1 cellular context compared by ENCODE assay signal in the genomic region with DNA sequence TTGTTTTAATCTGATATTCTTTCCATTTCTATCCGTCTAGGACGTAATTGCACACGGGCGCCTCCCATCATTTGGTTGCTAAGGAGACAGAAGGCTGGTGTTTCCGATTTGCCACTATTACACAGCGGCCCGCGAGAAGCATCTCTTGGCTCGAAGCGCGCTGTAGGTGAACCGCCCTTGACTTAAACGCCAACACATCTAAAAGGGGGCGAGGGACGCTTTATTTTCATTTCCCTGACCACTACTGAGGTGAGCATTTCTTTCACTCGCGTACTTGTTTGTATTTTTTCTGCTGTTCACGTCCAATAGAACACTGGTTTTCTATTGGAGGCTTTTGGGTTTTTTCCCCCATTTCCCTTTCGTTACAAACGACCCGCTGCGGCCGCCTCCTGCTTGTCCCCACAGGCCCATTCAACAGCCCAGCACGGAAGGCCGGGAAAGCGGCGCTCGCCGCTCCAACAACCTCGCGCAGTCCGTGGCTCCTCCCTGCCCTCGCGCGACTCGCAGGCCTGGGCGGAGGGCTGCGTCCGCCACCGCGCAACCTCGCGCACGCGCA.
TF ChIP-seq lines count a peak whose summit lies in the region.

No MANE protein-coding gene starts in this region.

TF ChIP-seq in K562, 482 proteins besides CTCF, POLR2A, EP300 and RAD21 (continued from another document and continues in another):
- TF ChIP-seq, protein P1, sequence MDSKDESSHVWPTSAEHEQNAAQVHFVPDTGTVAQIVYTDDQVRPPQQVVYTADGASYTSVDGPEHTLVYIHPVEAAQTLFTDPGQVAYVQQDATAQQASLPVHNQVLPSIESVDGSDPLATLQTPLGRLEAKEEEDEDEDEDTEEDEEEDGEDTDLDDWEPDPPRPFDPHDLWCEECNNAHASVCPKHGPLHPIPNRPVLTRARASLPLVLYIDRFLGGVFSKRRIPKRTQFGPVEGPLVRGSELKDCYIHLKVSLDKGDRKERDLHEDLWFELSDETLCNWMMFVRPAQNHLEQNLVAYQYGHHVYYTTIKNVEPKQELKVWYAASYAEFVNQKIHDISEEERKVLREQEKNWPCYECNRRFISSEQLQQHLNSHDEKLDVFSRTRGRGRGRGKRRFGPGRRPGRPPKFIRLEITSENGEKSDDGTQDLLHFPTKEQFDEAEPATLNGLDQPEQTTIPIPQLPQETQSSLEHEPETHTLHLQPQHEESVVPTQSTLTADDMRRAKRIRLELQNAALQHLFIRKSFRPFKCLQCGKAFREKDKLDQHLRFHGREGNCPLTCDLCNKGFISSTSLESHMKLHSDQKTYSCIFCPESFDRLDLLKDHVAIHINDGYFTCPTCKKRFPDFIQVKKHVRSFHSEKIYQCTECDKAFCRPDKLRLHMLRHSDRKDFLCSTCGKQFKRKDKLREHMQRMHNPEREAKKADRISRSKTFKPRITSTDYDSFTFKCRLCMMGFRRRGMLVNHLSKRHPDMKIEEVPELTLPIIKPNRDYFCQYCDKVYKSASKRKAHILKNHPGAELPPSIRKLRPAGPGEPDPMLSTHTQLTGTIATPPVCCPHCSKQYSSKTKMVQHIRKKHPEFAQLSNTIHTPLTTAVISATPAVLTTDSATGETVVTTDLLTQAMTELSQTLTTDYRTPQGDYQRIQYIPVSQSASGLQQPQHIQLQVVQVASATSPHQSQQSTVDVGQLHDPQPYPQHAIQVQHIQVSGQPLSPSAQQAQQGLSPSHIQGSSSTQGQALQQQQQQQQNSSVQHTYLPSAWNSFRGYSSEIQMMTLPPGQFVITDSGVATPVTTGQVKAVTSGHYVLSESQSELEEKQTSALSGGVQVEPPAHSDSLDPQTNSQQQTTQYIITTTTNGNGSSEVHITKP (IDR thresholded peaks at IDR 0.05; ENCODE audit: partially characterized antibody): no peak
- TF ChIP-seq EWSR1 (IDR thresholded peaks at IDR 0.05; ENCODE audit: borderline replicate concordance, low read depth, partially characterized antibody) (no peak), HMGN3 (IDR thresholded peaks at IDR 0.05; ENCODE audit: borderline replicate concordance, extremely low read depth, insufficient read length, low read depth, low read length) (peak; percentile 5), NFRKB (IDR thresholded peaks at IDR 0.05; ENCODE audit: low read depth) (peak; percentile 63; the same call in 1 of the 2 replicates), TFAM (CRISPR knock-in tag; conservative IDR thresholded peaks at IDR 0.05) (no peak), HDAC8 (tag; IDR thresholded peaks at IDR 0.05) (no peak), ZNF644 (tag; IDR thresholded peaks at IDR 0.05; ENCODE audit: low read depth) (0 out of 2 replicates have a peak, but pooled peaks have one; percentile 10), ZNF311 (CRISPR knock-in tag; IDR thresholded peaks at IDR 0.05) (no peak), FOXP1 (CRISPR knock-in tag; IDR thresholded peaks at IDR 0.05) (0 out of 2 replicates have a peak, but pooled peaks have one; percentile 3), RBFOX2 (IDR thresholded peaks at IDR 0.05; ENCODE audit: low read depth, low read length) (peak; percentile 78), ZNF224 (CRISPR knock-in tag; IDR thresholded peaks at IDR 0.05) (no peak), RNF2 (IDR thresholded peaks at IDR 0.05) (no peak), POLR2AphosphoS5 (IDR thresholded peaks at IDR 0.05; ENCODE audit: control insufficient read depth, insufficient read depth, low read depth, low read length) (peak; percentile 94), POLR2B (IDR thresholded peaks at IDR 0.05; ENCODE audit: low read depth, partially characterized antibody) (peak; percentile 89), ZBTB1 (CRISPR knock-in tag; IDR thresholded peaks at IDR 0.05; ENCODE audit: borderline replicate concordance, low read depth) (no peak), HDAC1 (IDR thresholded peaks at IDR 0.05) (peak in 1 of 2 experiments; percentile 42; a peak in 2 of 4 replicates), ZNF124 (CRISPR knock-in tag; IDR thresholded peaks at IDR 0.05) (no peak), SMARCE1 (IDR thresholded peaks at IDR 0.05) (peak; percentile 59; the same call in 1 of the 2 replicates), TRIM28 (IDR thresholded peaks at IDR 0.05) (peak; percentile 57; the same call in 1 of the 2 replicates), SAFB (IDR thresholded peaks at IDR 0.05; ENCODE audit: borderline replicate concordance, low read depth, low read length) (no peak), RB1 (IDR thresholded peaks at IDR 0.05; ENCODE audit: low read depth) (peak; percentile 36; the same call in 1 of the 2 replicates), PCBP2 (IDR thresholded peaks at IDR 0.05; ENCODE audit: low read depth, low read length, poor library complexity, severe bottlenecking) (peak; percentile 11), ZKSCAN3 (CRISPR knock-in tag; IDR thresholded peaks at IDR 0.05) (no peak), KAT2B (IDR thresholded peaks at IDR 0.05; ENCODE audit: low read depth, low read length) (no peak), GABPA (tag; conservative IDR thresholded peaks at IDR 0.05; ENCODE audit: low read depth) (no peak), ZNF41 (CRISPR knock-in tag; conservative IDR thresholded peaks at IDR 0.05) (no peak), ESRRB (CRISPR knock-in tag; IDR thresholded peaks at IDR 0.05; ENCODE audit: borderline replicate concordance) (0 out of 2 replicates have a peak, but pooled peaks have one; percentile 14), PHF8 (IDR thresholded peaks at IDR 0.05; ENCODE audit: borderline replicate concordance, low read length) (peak; percentile 61; the same call in 1 of the 2 replicates)
- TF ChIP-seq, protein P2, sequence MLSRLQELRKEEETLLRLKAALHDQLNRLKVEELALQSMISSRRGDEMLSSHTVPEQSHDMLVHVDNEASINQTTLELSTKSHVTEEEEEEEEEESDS (CRISPR knock-in tag; IDR thresholded peaks at IDR 0.05): no peak
- TF ChIP-seq, protein P3, sequence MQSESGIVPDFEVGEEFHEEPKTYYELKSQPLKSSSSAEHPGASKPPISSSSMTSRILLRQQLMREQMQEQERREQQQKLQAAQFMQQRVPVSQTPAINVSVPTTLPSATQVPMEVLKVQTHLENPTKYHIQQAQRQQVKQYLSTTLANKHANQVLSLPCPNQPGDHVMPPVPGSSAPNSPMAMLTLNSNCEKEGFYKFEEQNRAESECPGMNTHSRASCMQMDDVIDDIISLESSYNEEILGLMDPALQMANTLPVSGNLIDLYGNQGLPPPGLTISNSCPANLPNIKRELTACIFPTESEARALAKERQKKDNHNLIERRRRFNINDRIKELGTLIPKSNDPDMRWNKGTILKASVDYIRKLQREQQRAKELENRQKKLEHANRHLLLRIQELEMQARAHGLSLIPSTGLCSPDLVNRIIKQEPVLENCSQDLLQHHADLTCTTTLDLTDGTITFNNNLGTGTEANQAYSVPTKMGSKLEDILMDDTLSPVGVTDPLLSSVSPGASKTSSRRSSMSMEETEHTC (IDR thresholded peaks at IDR 0.05): no peak
- TF ChIP-seq, protein P4, sequence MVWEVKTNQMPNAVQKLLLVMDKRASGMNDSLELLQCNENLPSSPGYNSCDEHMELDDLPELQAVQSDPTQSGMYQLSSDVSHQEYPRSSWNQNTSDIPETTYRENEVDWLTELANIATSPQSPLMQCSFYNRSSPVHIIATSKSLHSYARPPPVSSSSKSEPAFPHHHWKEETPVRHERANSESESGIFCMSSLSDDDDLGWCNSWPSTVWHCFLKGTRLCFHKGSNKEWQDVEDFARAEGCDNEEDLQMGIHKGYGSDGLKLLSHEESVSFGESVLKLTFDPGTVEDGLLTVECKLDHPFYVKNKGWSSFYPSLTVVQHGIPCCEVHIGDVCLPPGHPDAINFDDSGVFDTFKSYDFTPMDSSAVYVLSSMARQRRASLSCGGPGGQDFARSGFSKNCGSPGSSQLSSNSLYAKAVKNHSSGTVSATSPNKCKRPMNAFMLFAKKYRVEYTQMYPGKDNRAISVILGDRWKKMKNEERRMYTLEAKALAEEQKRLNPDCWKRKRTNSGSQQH (CRISPR knock-in tag; IDR thresholded peaks at IDR 0.05): no peak
- TF ChIP-seq, protein P5, sequence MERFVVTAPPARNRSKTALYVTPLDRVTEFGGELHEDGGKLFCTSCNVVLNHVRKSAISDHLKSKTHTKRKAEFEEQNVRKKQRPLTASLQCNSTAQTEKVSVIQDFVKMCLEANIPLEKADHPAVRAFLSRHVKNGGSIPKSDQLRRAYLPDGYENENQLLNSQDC (CRISPR knock-in tag; IDR thresholded peaks at IDR 0.05): no peak
- TF ChIP-seq, protein P6, sequence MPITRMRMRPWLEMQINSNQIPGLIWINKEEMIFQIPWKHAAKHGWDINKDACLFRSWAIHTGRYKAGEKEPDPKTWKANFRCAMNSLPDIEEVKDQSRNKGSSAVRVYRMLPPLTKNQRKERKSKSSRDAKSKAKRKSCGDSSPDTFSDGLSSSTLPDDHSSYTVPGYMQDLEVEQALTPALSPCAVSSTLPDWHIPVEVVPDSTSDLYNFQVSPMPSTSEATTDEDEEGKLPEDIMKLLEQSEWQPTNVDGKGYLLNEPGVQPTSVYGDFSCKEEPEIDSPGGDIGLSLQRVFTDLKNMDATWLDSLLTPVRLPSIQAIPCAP (CRISPR knock-in tag; IDR thresholded peaks at IDR 0.05; ENCODE audit: borderline replicate concordance): no peak
- TF ChIP-seq, protein P7, sequence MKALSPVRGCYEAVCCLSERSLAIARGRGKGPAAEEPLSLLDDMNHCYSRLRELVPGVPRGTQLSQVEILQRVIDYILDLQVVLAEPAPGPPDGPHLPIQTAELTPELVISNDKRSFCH (CRISPR knock-in tag; IDR thresholded peaks at IDR 0.05): no peak
- TF ChIP-seq, protein P7 (tag; IDR thresholded peaks at IDR 0.05): no peak; the same call in 1 of the 2 replicates
- TF ChIP-seq, protein P8, sequence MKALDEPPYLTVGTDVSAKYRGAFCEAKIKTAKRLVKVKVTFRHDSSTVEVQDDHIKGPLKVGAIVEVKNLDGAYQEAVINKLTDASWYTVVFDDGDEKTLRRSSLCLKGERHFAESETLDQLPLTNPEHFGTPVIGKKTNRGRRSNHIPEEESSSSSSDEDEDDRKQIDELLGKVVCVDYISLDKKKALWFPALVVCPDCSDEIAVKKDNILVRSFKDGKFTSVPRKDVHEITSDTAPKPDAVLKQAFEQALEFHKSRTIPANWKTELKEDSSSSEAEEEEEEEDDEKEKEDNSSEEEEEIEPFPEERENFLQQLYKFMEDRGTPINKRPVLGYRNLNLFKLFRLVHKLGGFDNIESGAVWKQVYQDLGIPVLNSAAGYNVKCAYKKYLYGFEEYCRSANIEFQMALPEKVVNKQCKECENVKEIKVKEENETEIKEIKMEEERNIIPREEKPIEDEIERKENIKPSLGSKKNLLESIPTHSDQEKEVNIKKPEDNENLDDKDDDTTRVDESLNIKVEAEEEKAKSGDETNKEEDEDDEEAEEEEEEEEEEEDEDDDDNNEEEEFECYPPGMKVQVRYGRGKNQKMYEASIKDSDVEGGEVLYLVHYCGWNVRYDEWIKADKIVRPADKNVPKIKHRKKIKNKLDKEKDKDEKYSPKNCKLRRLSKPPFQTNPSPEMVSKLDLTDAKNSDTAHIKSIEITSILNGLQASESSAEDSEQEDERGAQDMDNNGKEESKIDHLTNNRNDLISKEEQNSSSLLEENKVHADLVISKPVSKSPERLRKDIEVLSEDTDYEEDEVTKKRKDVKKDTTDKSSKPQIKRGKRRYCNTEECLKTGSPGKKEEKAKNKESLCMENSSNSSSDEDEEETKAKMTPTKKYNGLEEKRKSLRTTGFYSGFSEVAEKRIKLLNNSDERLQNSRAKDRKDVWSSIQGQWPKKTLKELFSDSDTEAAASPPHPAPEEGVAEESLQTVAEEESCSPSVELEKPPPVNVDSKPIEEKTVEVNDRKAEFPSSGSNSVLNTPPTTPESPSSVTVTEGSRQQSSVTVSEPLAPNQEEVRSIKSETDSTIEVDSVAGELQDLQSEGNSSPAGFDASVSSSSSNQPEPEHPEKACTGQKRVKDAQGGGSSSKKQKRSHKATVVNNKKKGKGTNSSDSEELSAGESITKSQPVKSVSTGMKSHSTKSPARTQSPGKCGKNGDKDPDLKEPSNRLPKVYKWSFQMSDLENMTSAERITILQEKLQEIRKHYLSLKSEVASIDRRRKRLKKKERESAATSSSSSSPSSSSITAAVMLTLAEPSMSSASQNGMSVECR (CRISPR knock-in tag; IDR thresholded peaks at IDR 0.05): no peak; the same call in 1 of the 2 replicates
- TF ChIP-seq, protein P9, sequence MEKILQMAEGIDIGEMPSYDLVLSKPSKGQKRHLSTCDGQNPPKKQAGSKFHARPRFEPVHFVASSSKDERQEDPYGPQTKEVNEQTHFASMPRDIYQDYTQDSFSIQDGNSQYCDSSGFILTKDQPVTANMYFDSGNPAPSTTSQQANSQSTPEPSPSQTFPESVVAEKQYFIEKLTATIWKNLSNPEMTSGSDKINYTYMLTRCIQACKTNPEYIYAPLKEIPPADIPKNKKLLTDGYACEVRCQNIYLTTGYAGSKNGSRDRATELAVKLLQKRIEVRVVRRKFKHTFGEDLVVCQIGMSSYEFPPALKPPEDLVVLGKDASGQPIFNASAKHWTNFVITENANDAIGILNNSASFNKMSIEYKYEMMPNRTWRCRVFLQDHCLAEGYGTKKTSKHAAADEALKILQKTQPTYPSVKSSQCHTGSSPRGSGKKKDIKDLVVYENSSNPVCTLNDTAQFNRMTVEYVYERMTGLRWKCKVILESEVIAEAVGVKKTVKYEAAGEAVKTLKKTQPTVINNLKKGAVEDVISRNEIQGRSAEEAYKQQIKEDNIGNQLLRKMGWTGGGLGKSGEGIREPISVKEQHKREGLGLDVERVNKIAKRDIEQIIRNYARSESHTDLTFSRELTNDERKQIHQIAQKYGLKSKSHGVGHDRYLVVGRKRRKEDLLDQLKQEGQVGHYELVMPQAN (IDR thresholded peaks at IDR 0.05; ENCODE audit: borderline replicate concordance): peak; percentile 57; the same call in 1 of the 2 replicates
- TF ChIP-seq, protein P10, sequence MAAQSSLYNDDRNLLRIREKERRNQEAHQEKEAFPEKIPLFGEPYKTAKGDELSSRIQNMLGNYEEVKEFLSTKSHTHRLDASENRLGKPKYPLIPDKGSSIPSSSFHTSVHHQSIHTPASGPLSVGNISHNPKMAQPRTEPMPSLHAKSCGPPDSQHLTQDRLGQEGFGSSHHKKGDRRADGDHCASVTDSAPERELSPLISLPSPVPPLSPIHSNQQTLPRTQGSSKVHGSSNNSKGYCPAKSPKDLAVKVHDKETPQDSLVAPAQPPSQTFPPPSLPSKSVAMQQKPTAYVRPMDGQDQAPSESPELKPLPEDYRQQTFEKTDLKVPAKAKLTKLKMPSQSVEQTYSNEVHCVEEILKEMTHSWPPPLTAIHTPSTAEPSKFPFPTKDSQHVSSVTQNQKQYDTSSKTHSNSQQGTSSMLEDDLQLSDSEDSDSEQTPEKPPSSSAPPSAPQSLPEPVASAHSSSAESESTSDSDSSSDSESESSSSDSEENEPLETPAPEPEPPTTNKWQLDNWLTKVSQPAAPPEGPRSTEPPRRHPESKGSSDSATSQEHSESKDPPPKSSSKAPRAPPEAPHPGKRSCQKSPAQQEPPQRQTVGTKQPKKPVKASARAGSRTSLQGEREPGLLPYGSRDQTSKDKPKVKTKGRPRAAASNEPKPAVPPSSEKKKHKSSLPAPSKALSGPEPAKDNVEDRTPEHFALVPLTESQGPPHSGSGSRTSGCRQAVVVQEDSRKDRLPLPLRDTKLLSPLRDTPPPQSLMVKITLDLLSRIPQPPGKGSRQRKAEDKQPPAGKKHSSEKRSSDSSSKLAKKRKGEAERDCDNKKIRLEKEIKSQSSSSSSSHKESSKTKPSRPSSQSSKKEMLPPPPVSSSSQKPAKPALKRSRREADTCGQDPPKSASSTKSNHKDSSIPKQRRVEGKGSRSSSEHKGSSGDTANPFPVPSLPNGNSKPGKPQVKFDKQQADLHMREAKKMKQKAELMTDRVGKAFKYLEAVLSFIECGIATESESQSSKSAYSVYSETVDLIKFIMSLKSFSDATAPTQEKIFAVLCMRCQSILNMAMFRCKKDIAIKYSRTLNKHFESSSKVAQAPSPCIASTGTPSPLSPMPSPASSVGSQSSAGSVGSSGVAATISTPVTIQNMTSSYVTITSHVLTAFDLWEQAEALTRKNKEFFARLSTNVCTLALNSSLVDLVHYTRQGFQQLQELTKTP (IDR thresholded peaks at IDR 0.05; ENCODE audit: low read depth in 1 of 2, partially characterized antibody in 2 of 2): peak in 1 of 2 experiments; percentile 54
